1 cellular context compared by ENCODE assay signal in genomic region chr7:143147070-143147469, GRCh38.
TF ChIP-seq lines count a peak whose summit lies in the region.

No MANE protein-coding gene starts in this region.

TF ChIP-seq in HepG2, 621 proteins besides CTCF, POLR2A, EP300 and RAD21 (continued from another document):
- TF ChIP-seq ZNF609 (CRISPR knock-in tag; IDR thresholded peaks at IDR 0.05; ENCODE audit: borderline replicate concordance) (no peak), ZBTB1 (CRISPR knock-in tag; IDR thresholded peaks at IDR 0.05; ENCODE audit: borderline replicate concordance) (no peak), AKAP8 (CRISPR knock-in tag; IDR thresholded peaks at IDR 0.05) (no peak), U2AF1 (optimal IDR thresholded peaks at IDR 0.05; ENCODE audit: low read depth, low read length) (no peak), HNF4G (IDR thresholded peaks at IDR 0.05; ENCODE audit: borderline replicate concordance, low read depth, low read length) (no peak), HNF4G (CRISPR knock-in tag; IDR thresholded peaks at IDR 0.05; ENCODE audit: borderline replicate concordance, low read depth) (no peak), ZBED4 (CRISPR knock-in tag; IDR thresholded peaks at IDR 0.05; ENCODE audit: borderline replicate concordance) (no peak), SMAD3 (CRISPR knock-in tag; IDR thresholded peaks at IDR 0.05) (no peak), PHF20 (CRISPR knock-in tag; IDR thresholded peaks at IDR 0.05) (no peak), ATF4 (CRISPR knock-in tag; IDR thresholded peaks at IDR 0.05) (no peak)
- TF ChIP-seq, protein P1, sequence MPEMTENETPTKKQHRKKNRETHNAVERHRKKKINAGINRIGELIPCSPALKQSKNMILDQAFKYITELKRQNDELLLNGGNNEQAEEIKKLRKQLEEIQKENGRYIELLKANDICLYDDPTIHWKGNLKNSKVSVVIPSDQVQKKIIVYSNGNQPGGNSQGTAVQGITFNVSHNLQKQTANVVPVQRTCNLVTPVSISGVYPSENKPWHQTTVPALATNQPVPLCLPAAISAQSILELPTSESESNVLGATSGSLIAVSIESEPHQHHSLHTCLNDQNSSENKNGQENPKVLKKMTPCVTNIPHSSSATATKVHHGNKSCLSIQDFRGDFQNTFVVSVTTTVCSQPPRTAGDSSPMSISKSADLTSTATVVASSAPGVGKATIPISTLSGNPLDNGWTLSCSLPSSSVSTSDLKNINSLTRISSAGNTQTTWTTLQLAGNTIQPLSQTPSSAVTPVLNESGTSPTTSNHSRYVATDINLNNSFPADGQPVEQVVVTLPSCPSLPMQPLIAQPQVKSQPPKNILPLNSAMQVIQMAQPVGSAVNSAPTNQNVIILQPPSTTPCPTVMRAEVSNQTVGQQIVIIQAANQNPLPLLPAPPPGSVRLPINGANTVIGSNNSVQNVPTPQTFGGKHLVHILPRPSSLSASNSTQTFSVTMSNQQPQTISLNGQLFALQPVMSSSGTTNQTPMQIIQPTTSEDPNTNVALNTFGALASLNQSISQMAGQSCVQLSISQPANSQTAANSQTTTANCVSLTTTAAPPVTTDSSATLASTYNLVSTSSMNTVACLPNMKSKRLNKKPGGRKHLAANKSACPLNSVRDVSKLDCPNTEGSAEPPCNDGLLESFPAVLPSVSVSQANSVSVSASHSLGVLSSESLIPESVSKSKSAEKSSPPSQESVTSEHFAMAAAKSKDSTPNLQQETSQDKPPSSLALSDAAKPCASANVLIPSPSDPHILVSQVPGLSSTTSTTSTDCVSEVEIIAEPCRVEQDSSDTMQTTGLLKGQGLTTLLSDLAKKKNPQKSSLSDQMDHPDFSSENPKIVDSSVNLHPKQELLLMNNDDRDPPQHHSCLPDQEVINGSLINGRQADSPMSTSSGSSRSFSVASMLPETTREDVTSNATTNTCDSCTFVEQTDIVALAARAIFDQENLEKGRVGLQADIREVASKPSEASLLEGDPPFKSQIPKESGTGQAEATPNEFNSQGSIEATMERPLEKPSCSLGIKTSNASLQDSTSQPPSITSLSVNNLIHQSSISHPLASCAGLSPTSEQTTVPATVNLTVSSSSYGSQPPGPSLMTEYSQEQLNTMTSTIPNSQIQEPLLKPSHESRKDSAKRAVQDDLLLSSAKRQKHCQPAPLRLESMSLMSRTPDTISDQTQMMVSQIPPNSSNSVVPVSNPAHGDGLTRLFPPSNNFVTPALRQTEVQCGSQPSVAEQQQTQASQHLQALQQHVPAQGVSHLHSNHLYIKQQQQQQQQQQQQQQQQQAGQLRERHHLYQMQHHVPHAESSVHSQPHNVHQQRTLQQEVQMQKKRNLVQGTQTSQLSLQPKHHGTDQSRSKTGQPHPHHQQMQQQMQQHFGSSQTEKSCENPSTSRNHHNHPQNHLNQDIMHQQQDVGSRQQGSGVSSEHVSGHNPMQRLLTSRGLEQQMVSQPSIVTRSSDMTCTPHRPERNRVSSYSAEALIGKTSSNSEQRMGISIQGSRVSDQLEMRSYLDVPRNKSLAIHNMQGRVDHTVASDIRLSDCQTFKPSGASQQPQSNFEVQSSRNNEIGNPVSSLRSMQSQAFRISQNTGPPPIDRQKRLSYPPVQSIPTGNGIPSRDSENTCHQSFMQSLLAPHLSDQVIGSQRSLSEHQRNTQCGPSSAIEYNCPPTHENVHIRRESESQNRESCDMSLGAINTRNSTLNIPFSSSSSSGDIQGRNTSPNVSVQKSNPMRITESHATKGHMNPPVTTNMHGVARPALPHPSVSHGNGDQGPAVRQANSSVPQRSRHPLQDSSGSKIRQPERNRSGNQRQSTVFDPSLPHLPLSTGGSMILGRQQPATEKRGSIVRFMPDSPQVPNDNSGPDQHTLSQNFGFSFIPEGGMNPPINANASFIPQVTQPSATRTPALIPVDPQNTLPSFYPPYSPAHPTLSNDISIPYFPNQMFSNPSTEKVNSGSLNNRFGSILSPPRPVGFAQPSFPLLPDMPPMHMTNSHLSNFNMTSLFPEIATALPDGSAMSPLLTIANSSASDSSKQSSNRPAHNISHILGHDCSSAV (CRISPR knock-in tag; IDR thresholded peaks at IDR 0.05; ENCODE audit: borderline replicate concordance), result no peak
- TF ChIP-seq, protein P2, sequence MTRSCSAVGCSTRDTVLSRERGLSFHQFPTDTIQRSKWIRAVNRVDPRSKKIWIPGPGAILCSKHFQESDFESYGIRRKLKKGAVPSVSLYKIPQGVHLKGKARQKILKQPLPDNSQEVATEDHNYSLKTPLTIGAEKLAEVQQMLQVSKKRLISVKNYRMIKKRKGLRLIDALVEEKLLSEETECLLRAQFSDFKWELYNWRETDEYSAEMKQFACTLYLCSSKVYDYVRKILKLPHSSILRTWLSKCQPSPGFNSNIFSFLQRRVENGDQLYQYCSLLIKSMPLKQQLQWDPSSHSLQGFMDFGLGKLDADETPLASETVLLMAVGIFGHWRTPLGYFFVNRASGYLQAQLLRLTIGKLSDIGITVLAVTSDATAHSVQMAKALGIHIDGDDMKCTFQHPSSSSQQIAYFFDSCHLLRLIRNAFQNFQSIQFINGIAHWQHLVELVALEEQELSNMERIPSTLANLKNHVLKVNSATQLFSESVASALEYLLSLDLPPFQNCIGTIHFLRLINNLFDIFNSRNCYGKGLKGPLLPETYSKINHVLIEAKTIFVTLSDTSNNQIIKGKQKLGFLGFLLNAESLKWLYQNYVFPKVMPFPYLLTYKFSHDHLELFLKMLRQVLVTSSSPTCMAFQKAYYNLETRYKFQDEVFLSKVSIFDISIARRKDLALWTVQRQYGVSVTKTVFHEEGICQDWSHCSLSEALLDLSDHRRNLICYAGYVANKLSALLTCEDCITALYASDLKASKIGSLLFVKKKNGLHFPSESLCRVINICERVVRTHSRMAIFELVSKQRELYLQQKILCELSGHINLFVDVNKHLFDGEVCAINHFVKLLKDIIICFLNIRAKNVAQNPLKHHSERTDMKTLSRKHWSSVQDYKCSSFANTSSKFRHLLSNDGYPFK (CRISPR knock-in tag; IDR thresholded peaks at IDR 0.05; ENCODE audit: borderline replicate concordance), result no peak
